Comparison of ENCODE assay signal across 8 cellular contexts in the genomic region with DNA sequence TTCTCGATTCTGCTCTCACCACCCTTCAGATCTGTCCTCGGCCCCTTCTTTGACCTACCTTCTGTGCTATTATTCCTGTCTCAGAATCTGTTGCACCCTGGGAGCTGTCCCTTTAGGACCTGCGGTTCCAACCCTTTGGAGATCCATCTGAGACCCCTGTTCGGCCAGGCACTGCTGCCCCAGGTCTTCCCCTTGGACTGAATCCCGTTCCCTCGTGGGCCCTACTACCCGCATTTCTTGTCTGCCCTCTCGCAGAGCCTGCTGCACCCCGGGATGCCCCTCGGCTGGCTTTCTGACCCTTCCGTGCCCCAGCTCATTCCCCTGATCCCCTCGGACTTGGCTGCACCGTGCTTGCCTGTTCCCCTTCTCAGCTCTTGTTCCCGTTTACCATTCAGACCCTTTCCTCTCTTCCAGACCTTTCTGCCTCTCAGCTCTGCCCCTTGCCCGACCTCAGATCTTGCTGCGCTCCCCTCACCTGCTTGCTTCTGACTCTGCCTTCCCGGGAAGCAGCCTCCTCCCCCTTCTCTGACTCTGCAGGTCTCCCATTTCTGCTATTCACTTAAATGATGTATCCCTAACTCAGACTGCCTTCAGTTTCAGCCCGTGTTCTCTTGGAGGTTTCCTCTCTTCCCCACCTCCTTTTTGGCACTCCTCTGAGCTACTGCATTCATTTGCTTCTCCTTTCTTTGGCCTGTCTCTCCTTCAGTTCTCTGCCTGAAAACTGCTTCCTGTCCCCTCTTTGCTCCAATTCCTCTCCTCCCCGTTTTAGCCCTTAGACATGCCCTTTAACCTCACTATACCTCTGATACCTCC. TPM values are rescaled to one million over a fixed set of nuclear protein-coding genes. Genes with fewer than 3 reads are reported as not detected.
DNase-seq lines count a peak whose midpoint lies in the region; ATAC-seq lines count a peak whose summit lies in the region.

No MANE protein-coding gene starts in this region.

- ATAC-seq in HG03457 (IDR thresholded peaks at IDR 0.05; ENCODE audit: unreplicated experiment), result no peak

- H3K4me3 ChIP-seq in MG63 (peak overlapping the region; percentile 82), mucosa of stomach (ENCODE audit: low read length) (peak overlapping the region; percentile 67)

- DNase-seq in NCI-H1417 (lab: John Stamatoyannopoulos, UW), result peak; percentile 30 to 58 (median 57)
- no peak for DNase-seq in NCI-H1417 treated with DMSO at 0.1 percent for 48 hours (lab: John Stamatoyannopoulos, UW)
- no peak for DNase-seq in MG63
- DNase-seq in cerebellar cortex (ENCODE audit: low spot score), result peak; percentile 34
- no peak for DNase-seq in COLO829 (ENCODE audit: low spot score)
- DNase-seq in cortex of kidney (lab: John Stamatoyannopoulos, UW), result no peak

- H3K9ac ChIP-seq in mucosa of stomach (ENCODE audit: low read length), result peak overlapping the region; percentile 64

- H3K9me3 ChIP-seq in MG63, result no peaks in the 10 kb centered on the region
- H3K9me3 ChIP-seq in mucosa of stomach (ENCODE audit: control insufficient read depth, low read length), result no peaks in the 10 kb centered on the region

- H3K36me3 ChIP-seq in MG63 (peaks cover 15% of the 10 kb centered on the region), mucosa of stomach (ENCODE audit: control insufficient read depth, insufficient read depth, low read length) (no peaks in the 10 kb centered on the region)

- H3K27me3 ChIP-seq in MG63 (no peaks in the 10 kb centered on the region), mucosa of stomach (ENCODE audit: control insufficient read depth, insufficient read depth, low read length) (no peaks in the 10 kb centered on the region)

- peaks cover 42% of the 10 kb centered on the region for H3K4me1 ChIP-seq in mucosa of stomach (ENCODE audit: control insufficient read depth, insufficient read depth, low read length)

RNA-seq across cellular contexts. Expression of a gene that starts 1.1 kb away (rescaled TPM):
- total RNA-seq in MG63 (2014; rRNA removed; shearing (Covaris generic); ENCODE audit: low replicate concordance), result 7.8 and 14.7 TPM in 2 replicates

RNA-seq across cellular contexts. Expression of a gene that starts 11.3 kb away (rescaled TPM):
- 216 and 390 TPM in 2 replicates for total RNA-seq in MG63 (2014; rRNA removed; shearing (Covaris generic); ENCODE audit: low replicate concordance)

Comparison
In these comparisons a context has a peak if more than half of its experiments do, and no peak if none do; other contexts are left out.
1. DNase-seq: peak in NCI-H1417 (3 of 3) and cerebellar cortex (single experiment); none in NCI-H1417 treated with DMSO at 0.1 percent for 48 hours (single experiment), MG63 (single experiment), COLO829 (single experiment) and cortex of kidney (single experiment).